In the genomic region with DNA sequence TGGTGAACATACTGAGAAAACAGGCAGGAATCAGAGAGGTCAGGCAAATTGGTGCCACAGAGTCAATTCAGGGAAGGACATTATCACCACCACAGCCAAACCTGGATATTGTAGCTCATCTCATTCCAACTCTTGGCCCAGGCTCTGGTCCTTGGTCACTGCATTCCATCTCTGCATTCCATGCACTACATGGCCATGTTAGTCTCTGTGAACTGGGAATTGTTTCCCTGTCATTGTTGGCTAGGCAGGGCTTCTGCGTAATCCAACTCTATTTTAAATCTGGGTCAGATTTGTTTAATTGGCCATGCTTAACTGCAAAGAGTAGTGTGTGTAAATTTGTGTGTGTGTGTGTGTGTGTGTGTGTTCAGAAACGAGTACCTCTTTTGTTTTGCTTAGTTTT, we compare ENCODE assay signal across 1 cellular context.
TF ChIP-seq lines count a peak whose summit lies in the region.

No MANE protein-coding gene starts in this region.

TF ChIP-seq in IMR-90, 13 proteins besides CTCF, POLR2A, EP300 and RAD21 (continued from another document):
- TF ChIP-seq CHD1 (IDR thresholded peaks at IDR 0.05; ENCODE audit: low read depth, low read length), result no peak
- TF ChIP-seq, protein P1, sequence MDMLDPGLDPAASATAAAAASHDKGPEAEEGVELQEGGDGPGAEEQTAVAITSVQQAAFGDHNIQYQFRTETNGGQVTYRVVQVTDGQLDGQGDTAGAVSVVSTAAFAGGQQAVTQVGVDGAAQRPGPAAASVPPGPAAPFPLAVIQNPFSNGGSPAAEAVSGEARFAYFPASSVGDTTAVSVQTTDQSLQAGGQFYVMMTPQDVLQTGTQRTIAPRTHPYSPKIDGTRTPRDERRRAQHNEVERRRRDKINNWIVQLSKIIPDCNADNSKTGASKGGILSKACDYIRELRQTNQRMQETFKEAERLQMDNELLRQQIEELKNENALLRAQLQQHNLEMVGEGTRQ (IDR thresholded peaks at IDR 0.05; ENCODE audit: low read depth, low read length), result no peak
- no peak for TF ChIP-seq RCOR1 (IDR thresholded peaks at IDR 0.05; ENCODE audit: insufficient replicate concordance, low read length)
- TF ChIP-seq MXI1 (IDR thresholded peaks at IDR 0.05; ENCODE audit: borderline replicate concordance, low read depth, low read length), result no peak
- no peak for TF ChIP-seq FOS (IDR thresholded peaks at IDR 0.05; ENCODE audit: low read depth, low read length)
- TF ChIP-seq RFX5 (IDR thresholded peaks at IDR 0.05; ENCODE audit: low read depth, low read length), result no peak
- TF ChIP-seq, protein P2, sequence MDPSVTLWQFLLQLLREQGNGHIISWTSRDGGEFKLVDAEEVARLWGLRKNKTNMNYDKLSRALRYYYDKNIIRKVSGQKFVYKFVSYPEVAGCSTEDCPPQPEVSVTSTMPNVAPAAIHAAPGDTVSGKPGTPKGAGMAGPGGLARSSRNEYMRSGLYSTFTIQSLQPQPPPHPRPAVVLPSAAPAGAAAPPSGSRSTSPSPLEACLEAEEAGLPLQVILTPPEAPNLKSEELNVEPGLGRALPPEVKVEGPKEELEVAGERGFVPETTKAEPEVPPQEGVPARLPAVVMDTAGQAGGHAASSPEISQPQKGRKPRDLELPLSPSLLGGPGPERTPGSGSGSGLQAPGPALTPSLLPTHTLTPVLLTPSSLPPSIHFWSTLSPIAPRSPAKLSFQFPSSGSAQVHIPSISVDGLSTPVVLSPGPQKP (IDR thresholded peaks at IDR 0.05; ENCODE audit: borderline replicate concordance, low read depth, low read length), result no peak
- TF ChIP-seq NFE2L2 (IDR thresholded peaks at IDR 0.05; ENCODE audit: low read depth, low read length), result no peak
